In the genomic region with DNA sequence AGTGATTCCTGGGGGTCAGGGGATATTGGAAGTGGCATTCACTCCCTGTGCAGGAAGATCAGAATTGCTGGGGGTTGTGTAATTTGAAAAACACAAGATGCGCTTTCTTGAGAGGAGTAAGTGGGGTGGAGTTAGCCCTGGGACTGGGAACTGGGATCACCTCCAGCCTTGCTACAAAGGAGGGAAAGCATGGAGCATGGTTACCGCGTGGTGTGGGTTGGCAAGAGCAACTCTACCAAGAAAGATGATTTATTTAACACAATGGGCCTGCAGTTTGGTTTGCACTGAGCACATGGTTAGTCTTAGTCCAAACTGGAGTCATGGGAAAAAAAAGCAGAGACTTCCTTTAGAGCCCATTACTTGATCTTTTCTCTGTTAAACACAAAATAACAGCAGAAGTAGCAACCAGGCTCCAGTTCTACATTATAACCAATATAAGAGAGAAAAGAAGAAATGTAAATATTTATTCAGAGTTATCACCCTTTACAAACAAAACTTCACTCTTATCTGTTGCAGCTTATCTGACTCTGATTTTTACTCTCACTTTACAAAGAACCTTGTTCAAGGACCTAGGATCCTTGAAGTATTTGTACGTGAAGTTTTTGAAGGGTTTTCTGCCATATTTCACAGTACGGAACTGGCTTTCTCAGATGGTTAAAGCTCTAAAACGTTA, we compare ENCODE assay signal across 1 cellular context.
TF ChIP-seq lines count a peak whose summit lies in the region.

No MANE protein-coding gene starts in this region.

TF ChIP-seq in IMR-90, 13 proteins besides CTCF, POLR2A, EP300 and RAD21:
- no peak for TF ChIP-seq ELK1 (IDR thresholded peaks at IDR 0.05; ENCODE audit: borderline replicate concordance, low read depth, low read length)
